In genomic region chr3:147414369-147415135, GRCh38 we compare ENCODE assay signal across 1 cellular context.
TF ChIP-seq lines count a peak whose summit lies in the region.

No MANE protein-coding gene starts in this region.

TF ChIP-seq in H1, 55 proteins besides CTCF, POLR2A, EP300 and RAD21:
- TF ChIP-seq TCF12 (IDR thresholded peaks at IDR 0.05; ENCODE audit: low read depth, low read length), result no peak
- no peak for TF ChIP-seq CEBPB (IDR thresholded peaks at IDR 0.05; ENCODE audit: low read depth, low read length)
- no peak for TF ChIP-seq E2F6 (IDR thresholded peaks at IDR 0.05)
- peak; percentile 82; the same call in 1 of the 2 replicates for TF ChIP-seq CBX8 (IDR thresholded peaks at IDR 0.05; ENCODE audit: borderline replicate concordance, low read depth, low read length)
- TF ChIP-seq RNF2 (IDR thresholded peaks at IDR 0.05; ENCODE audit: borderline replicate concordance, low read depth, low read length, missing control alignments, poor library complexity, severe bottlenecking), result peak; percentile 85
- TF ChIP-seq POLR2AphosphoS5 (IDR thresholded peaks at IDR 0.05; ENCODE audit: low read depth, low read length), result no peak
- no peak for TF ChIP-seq ATF2 (IDR thresholded peaks at IDR 0.05; ENCODE audit: low read length)
- peak; percentile 42 for TF ChIP-seq EZH2 (IDR thresholded peaks at IDR 0.05; ENCODE audit: low read depth, low read length, severe bottlenecking)
- no peak for TF ChIP-seq CHD1 (IDR thresholded peaks at IDR 0.05; ENCODE audit: low read depth, low read length)
- 0 out of 2 replicates have a peak, but pooled peaks have one; percentile 34 for TF ChIP-seq SUZ12 (IDR thresholded peaks at IDR 0.05; ENCODE audit: low read length)
- TF ChIP-seq CTBP2 (IDR thresholded peaks at IDR 0.05; ENCODE audit: borderline replicate concordance, insufficient read depth, insufficient read length, low read length), result no peak
- no peak for TF ChIP-seq HDAC6 (IDR thresholded peaks at IDR 0.05; ENCODE audit: low read depth, low read length)
